9 cellular contexts compared by ENCODE assay signal in genomic region chrX:11341274-11342256, GRCh38. TPM values are rescaled to one million over a fixed set of nuclear protein-coding genes. Genes with fewer than 3 reads are reported as not detected.
A peak's percentile ranks its signal among the peaks of the same experiment; 100 is the strongest.
DNase-seq lines count a peak whose midpoint lies in the region; ATAC-seq, FAIRE-seq and TF ChIP-seq lines count a peak whose summit lies in the region.
"Had no signal": no experiment of that assay in that cellular context is flagged by ENCODE, and none has a peak within 500 bp of the region (broad histone marks: within the 10 kb centered on the region; RNA-seq: fewer than 3 reads in every experiment).

No MANE protein-coding gene starts in this region.

- no peak for FAIRE-seq in HTR-8/SVneo (lab: Jason Lieb, UNC)

- H3K36me3 ChIP-seq in GM06990 (ENCODE audit: control insufficient read depth, insufficient read depth, low read length) (no peaks in the 10 kb centered on the region), mucosa of descending colon (ENCODE audit: low read depth) (no peaks in the 10 kb centered on the region), H7 (replicated peaks; ENCODE audit: control insufficient read depth, insufficient read depth, low read length) (no peaks in the 10 kb centered on the region)

- no peaks in the 10 kb centered on the region for H3K4me1 ChIP-seq in mucosa of descending colon (ENCODE audit: low read depth)

- H3K4me3 ChIP-seq in GM06990 (replicated peaks; ENCODE audit: low read depth, low read length), result no peak overlapping the region
- H3K4me3 ChIP-seq in mucosa of descending colon, result no peak overlapping the region
- H3K4me3 ChIP-seq in H7 (ENCODE audit: insufficient read depth, low read depth, low read length), result no peak overlapping the region
- H3K4me3 ChIP-seq: SK-N-MC had no signal

- peaks cover 2% of the 10 kb centered on the region for H3K36me3 Mint-ChIP-seq in IgD-negative memory B cell

- ATAC-seq in GM21576 (IDR thresholded peaks at IDR 0.05; ENCODE audit: unreplicated experiment), result peak; percentile 85
- peak; percentile 60 for ATAC-seq in mucosa of descending colon

- intact Hi-C loops in mucosa of descending colon (cut with DNase I, micrococcal nuclease), result no loop called here

- DNase-seq in GM06990 (ENCODE audit: extremely low read depth, insufficient read length) (peak; percentile 38), caudate nucleus (lab: John Stamatoyannopoulos, UW) (peak in 5 of 61 donors; percentile 3 to 32 (median 25)), mucosa of descending colon (peak in 2 of 3 donors; percentile 19 to 46), HTR-8/SVneo (ENCODE audit: insufficient read length, low spot score) (no peak), H7 (no peak)
- DNase-seq in activated T-cell treated with anti-CD3 and anti-CD28 coated beads, Interleukin-2, amount 50 U/mL, for 1 hour, result no peak

- H3K4me3 Mint-ChIP-seq in IgD-negative memory B cell, result peak overlapping the region; percentile 61 to 89 (median 72)

- no peaks in the 10 kb centered on the region for H3K9me3 ChIP-seq in mucosa of descending colon

- H3K27me3 ChIP-seq in GM06990 (replicated peaks; ENCODE audit: control insufficient read depth, insufficient read depth, low read length), result no peaks in the 10 kb centered on the region
- no peaks in the 10 kb centered on the region for H3K27me3 ChIP-seq in H7 (ENCODE audit: control insufficient read depth, insufficient read depth, low read length)

- peaks cover 0 to 2% (median 0%) of the 10 kb centered on the region in 3 donors for H3K9me3 Mint-ChIP-seq in IgD-negative memory B cell

- H3K4me1 Mint-ChIP-seq in IgD-negative memory B cell, result peaks cover 25 to 37% (median 26%) of the 10 kb centered on the region in 3 donors

- H3K27me3 Mint-ChIP-seq in IgD-negative memory B cell, result peaks cover 2% of the 10 kb centered on the region

- TF ChIP-seq CTCF in GM06990 (IDR thresholded peaks at IDR 0.05; ENCODE audit: insufficient read depth, low read length, poor library complexity, severe bottlenecking), result no peak
- no peak for TF ChIP-seq CTCF in mucosa of descending colon (IDR thresholded peaks at IDR 0.05)

- H3K27ac Mint-ChIP-seq in IgD-negative memory B cell, result peak overlapping the region; percentile 91 to 99 (median 97)

- peak overlapping the region; percentile 36 for H3K27ac ChIP-seq in caudate nucleus (ENCODE audit: low read depth, low read length)
- H3K27ac ChIP-seq: SK-N-MC had no signal

RNA-seq across cellular contexts. Expression of gene AMELX, which starts 48.4 kb away (rescaled TPM):
- not detected for polyA plus RNA-seq in IgD-negative memory B cell
- not detected for total RNA-seq in mucosa of descending colon
- not detected in 2 replicates for total RNA-seq in H7 (2014; rRNA removed; shearing (Covaris generic))

Comparison
In these comparisons a context has a peak if more than half of its experiments do, and no peak if none do; other contexts are left out.
1. DNase-seq: peak in GM06990 (single experiment) and mucosa of descending colon (2 of 3); none in HTR-8/SVneo (single experiment), H7 (single experiment) and activated T-cell treated with anti-CD3 and anti-CD28 coated beads, Interleukin-2, amount 50 U/mL, for 1 hour (single experiment).